ENCODE assay signal across 12 cellular contexts in genomic region chr7:16130127-16131110, GRCh38.
DNase-seq lines count a peak whose midpoint lies in the region; TF ChIP-seq lines count a peak whose summit lies in the region.
"Had no signal": no experiment of that assay in that cellular context is flagged by ENCODE, and none has a peak within 500 bp of the region (broad histone marks: within the 10 kb centered on the region; RNA-seq: fewer than 3 reads in every experiment).

No MANE protein-coding gene starts in this region.

- DNase-seq in AG09309 (ENCODE audit: low read depth) (peak; percentile 8), M059J (ENCODE audit: low read depth) (peak; percentile 50), kidney tubule cell (ENCODE audit: low spot score) (peak; percentile 14), HT-29 (ENCODE audit: low spot score) (no peak), GM10248 (ENCODE audit: extremely low spot score) (no peak), DMS153 treated with DMSO at 0.1 percent for 48 hours (lab: John Stamatoyannopoulos, UW; ENCODE audit: unreplicated experiment) (no peak)
- no peak for DNase-seq in effector CD8-positive, alpha-beta T cell (lab: John Stamatoyannopoulos, UW)
- DNase-seq: activated T-cell treated with anti-CD3 and anti-CD28 coated beads, Interleukin-2, amount 50 U/mL, for 48 hours; esophagus squamous epithelium; kidney; NCI-H2081 treated with DMSO at 0.1 percent for 48 hours had no signal

- CTCF ChIA-PET in GM10248 (lab: Yijun Ruan, JAX): interaction anchor here (1.5 to 1.8 kb wide), 2 partner anchors 7 to 14 kb away, joined by 4 to 7 read pairs; no protein-coding TSS in a partner anchor

- no peak overlapping the region for H3K4me3 ChIP-seq in AG09309 (ENCODE audit: control insufficient read depth, low read depth, low read length)
- H3K4me3 ChIP-seq: esophagus squamous epithelium had no signal

- H3K27ac ChIP-seq in cingulate gyrus (ENCODE audit: low read depth, low read length): peak overlapping the region; percentile 48
- H3K27ac ChIP-seq: esophagus squamous epithelium had no signal

- POLR2A ChIA-PET in GM10248 (lab: Yijun Ruan, JAX): no interaction called here

- no peak for TF ChIP-seq CTCF in AG09309 (IDR thresholded peaks at IDR 0.05; ENCODE audit: control insufficient read depth, insufficient read depth, low read depth, low read length, missing control alignments)
- no peak for TF ChIP-seq CTCF in GM10248 (IDR thresholded peaks at IDR 0.05; ENCODE audit: control extremely low read depth, extremely low read depth, low read depth, missing control alignments)

Comparison
In these comparisons a context has a peak if more than half of its experiments do, and no peak if none do; other contexts are left out.
1. DNase-seq: peak in AG09309 (single experiment), M059J (single experiment) and kidney tubule cell (single experiment); none in effector CD8-positive, alpha-beta T cell (single experiment), HT-29 (single experiment), GM10248 (single experiment) and DMS153 treated with DMSO at 0.1 percent for 48 hours (single experiment).